ENCODE assay signal across 17 cellular contexts in genomic region chr9:116566677-116567488, GRCh38.
DNase-seq lines count a peak whose midpoint lies in the region; ATAC-seq, FAIRE-seq and TF ChIP-seq lines count a peak whose summit lies in the region.
"Had no signal": no experiment of that assay in that cellular context is flagged by ENCODE, and none has a peak within 500 bp of the region (broad histone marks: within the 10 kb centered on the region; RNA-seq: fewer than 3 reads in every experiment).

No MANE protein-coding gene starts in this region.

- H3K27ac ChIP-seq in A549: peak overlapping the region; percentile 93 to 99
- H3K27ac ChIP-seq in kidney (ENCODE audit: low read depth in 2 of 2, low read length in 2 of 2): peak overlapping the region; percentile 74 to 83
- no peak overlapping the region for H3K27ac ChIP-seq in ovary

- H3K9me3 ChIP-seq in A549: no peaks in the 10 kb centered on the region
- H3K9me3 ChIP-seq in kidney (ENCODE audit: control insufficient read depth in 1 of 2, low read length in 2 of 2): no peaks in the 10 kb centered on the region
- H3K9me3 ChIP-seq in ovary: no peaks in the 10 kb centered on the region

- no peaks in the 10 kb centered on the region for H3K9me3 Mint-ChIP-seq in HFFc6

- TF ChIP-seq CTCF in A549 (IDR thresholded peaks at IDR 0.05) (no peak), HFFc6 (IDR thresholded peaks at IDR 0.05) (no peak), bronchial epithelial cell (IDR thresholded peaks at IDR 0.05; ENCODE audit: insufficient read depth, low read length, severe bottlenecking) (no peak), kidney (IDR thresholded peaks at IDR 0.05; ENCODE audit: borderline replicate concordance, extremely low read depth, insufficient read depth) (no peak), ovary (IDR thresholded peaks at IDR 0.05) (no peak)

- H3K4me1 ChIP-seq in A549: peaks cover 65% of the 10 kb centered on the region
- H3K4me1 ChIP-seq in kidney (ENCODE audit: control insufficient read depth in 1 of 2, insufficient read depth in 1 of 2, low read depth in 1 of 2, low read length in 2 of 2): peaks cover 14 to 20% of the 10 kb centered on the region in 2 donors
- no peaks in the 10 kb centered on the region for H3K4me1 ChIP-seq in ovary (ENCODE audit: insufficient read depth)

- WGBS in A549 (ENCODE audit: missing lambda C conversion rate): 13% methylated on average over 5 of the region's 5 CpGs
- WGBS in ovary, 3 donors: 63 to 67% (median 63%) methylated on average over 5 of the region's 5 CpGs

- H3K4me2 ChIP-seq in A549: peak overlapping the region; percentile 75

- H3K4me3 Mint-ChIP-seq in HFFc6: no peak overlapping the region

- peak; percentile 61 to 93 for DNase-seq in A549 (ENCODE audit: low read depth in 1 of 2, low spot score in 1 of 2)
- no peak for DNase-seq in HFFc6
- peak; percentile 60 for DNase-seq in bronchial epithelial cell (ENCODE audit: low read depth)
- DNase-seq in kidney: no peak
- no peak for DNase-seq in DMS 273 treated with DMSO at 0.1 percent for 48 hours (lab: John Stamatoyannopoulos, UW)
- DNase-seq in NK-92 treated with Interleukin-12 subunit alpha and Interleukin-12 subunit beta, amount 100 ng/mL, for 24 hours (lab: John Stamatoyannopoulos, UW): no peak
- no peak for DNase-seq in ovary
- DNase-seq: activated naive CD4-positive, alpha-beta T cell; cerebellar nuclear complex; DND-41; NCI-H1092 treated with DMSO at 0.1 percent for 48 hours; NCI-H510A; posterior cingulate gyrus; SHP77 treated with DMSO at 0.1 percent for 48 hours had no signal

- POLR2A ChIA-PET in A549 (lab: Yijun Ruan, JAX): no interaction called here

- ATAC-seq in A549 (peak; percentile 58 to 86), GM21381 (IDR thresholded peaks at IDR 0.05; ENCODE audit: unreplicated experiment) (no peak)

- H3K36me3 Mint-ChIP-seq in HFFc6 (ENCODE audit: low read depth): no peaks in the 10 kb centered on the region

- no peaks in the 10 kb centered on the region for H3K27me3 ChIP-seq in bronchial epithelial cell (ENCODE audit: control insufficient read depth, insufficient read depth, low read length)
- no peaks in the 10 kb centered on the region for H3K27me3 ChIP-seq in ovary

- intact Hi-C loops in kidney (cut with DNase I) (no loop called here), ovary (cut with DNase I) (no loop called here)

- peaks cover 19% of the 10 kb centered on the region for H3K4me1 Mint-ChIP-seq in HFFc6 (ENCODE audit: low read depth)

- CTCF ChIA-PET in A549 (lab: Yijun Ruan, JAX): interaction anchor here (1.0 to 2.1 kb wide), 4 partner anchors 75 to 975 kb away, joined by 3 to 6 read pairs (median 4); no protein-coding TSS in a partner anchor

- H3K4me3 ChIP-seq in A549 (peak overlapping the region; percentile 22; the same call in 2 of the 3 replicates), bronchial epithelial cell (ENCODE audit: low read depth, low read length) (no peak overlapping the region), kidney (ENCODE audit: low read length in 2 of 2) (peak overlapping the region in 1 of 2 donors; percentile 0), ovary (no peak overlapping the region)

- peak in 1 of 2 experiments; percentile 75; a peak in 2 of 5 replicates for TF ChIP-seq EP300 in A549 (IDR thresholded peaks at IDR 0.05)
- TF ChIP-seq EP300 in ovary (IDR thresholded peaks at IDR 0.05): no peak

- H3K9ac ChIP-seq in kidney (ENCODE audit: low read length in 2 of 2): no peak overlapping the region

- peak overlapping the region; percentile 44; the same call in 1 of the 2 replicates for H3K27ac Mint-ChIP-seq in HFFc6

- FAIRE-seq in A549 (lab: Jason Lieb, UNC): peak; percentile 99
- FAIRE-seq in bronchial epithelial cell (lab: Jason Lieb, UNC): no peak
- peak; percentile 32 for FAIRE-seq in kidney (lab: Jason Lieb, UNC)
- FAIRE-seq: GM12892, TTC549 had no signal

- peak; percentile 13 to 44; a peak in 4 of 5 replicates for TF ChIP-seq RAD21 in A549 (conservative IDR thresholded peaks at IDR 0.05 in 1 of 2, IDR thresholded peaks at IDR 0.05 in 1 of 2)

- H3K27me3 Mint-ChIP-seq in HFFc6 (ENCODE audit: insufficient read depth): no peaks in the 10 kb centered on the region

- TF ChIP-seq POLR2A in A549 (IDR thresholded peaks at IDR 0.05; ENCODE audit: low read length) (no peak), ovary (IDR thresholded peaks at IDR 0.05) (no peak)

- H3K36me3 ChIP-seq in bronchial epithelial cell (ENCODE audit: control insufficient read depth, insufficient read depth, low read length): no peaks in the 10 kb centered on the region
- no peaks in the 10 kb centered on the region for H3K36me3 ChIP-seq in kidney (ENCODE audit: control insufficient read depth in 1 of 2, insufficient read depth in 2 of 2, low read length in 2 of 2)
- no peaks in the 10 kb centered on the region for H3K36me3 ChIP-seq in ovary

TF ChIP-seq in A549, 52 proteins besides CTCF, POLR2A, EP300 and RAD21:
- no peak for TF ChIP-seq ZSCAN20 (CRISPR knock-in tag; IDR thresholded peaks at IDR 0.05)
- 0 out of 2 replicates have a peak, but pooled peaks have one; percentile 13 for TF ChIP-seq MAZ (IDR thresholded peaks at IDR 0.05; ENCODE audit: borderline replicate concordance, low read depth, low read length)
- TF ChIP-seq MAX (IDR thresholded peaks at IDR 0.05): peak; percentile 51
- TF ChIP-seq HOXB13 (CRISPR knock-in tag; IDR thresholded peaks at IDR 0.05; ENCODE audit: low read depth): peak; percentile 46; the same call in 1 of the 2 replicates
- no peak for TF ChIP-seq NR3C1 (IDR thresholded peaks at IDR 0.05)
- 0 out of 2 replicates have a peak, but pooled peaks have one; percentile 11 for TF ChIP-seq E2F6 (IDR thresholded peaks at IDR 0.05; ENCODE audit: borderline replicate concordance, low read depth)
- TF ChIP-seq POLR2AphosphoS2 (conservative IDR thresholded peaks at IDR 0.05; ENCODE audit: low read length): no peak
- peak; percentile 94 for TF ChIP-seq MAFK (IDR thresholded peaks at IDR 0.05; ENCODE audit: partially characterized antibody)
- no peak for TF ChIP-seq HDAC2 (IDR thresholded peaks at IDR 0.05)
- TF ChIP-seq CHD4 (IDR thresholded peaks at IDR 0.05; ENCODE audit: borderline replicate concordance): no peak
- peak; percentile 87 for TF ChIP-seq USF2 (IDR thresholded peaks at IDR 0.05)
- 0 out of 2 replicates have a peak, but pooled peaks have one; percentile 22 for TF ChIP-seq EHF (CRISPR knock-in tag; IDR thresholded peaks at IDR 0.05)
- no peak for TF ChIP-seq BHLHE40 (IDR thresholded peaks at IDR 0.05; ENCODE audit: low read depth, low read length)
- peak; percentile 50 to 83; a peak in 4 of 5 replicates for TF ChIP-seq JUN (IDR thresholded peaks at IDR 0.05)
- TF ChIP-seq RCOR1 (IDR thresholded peaks at IDR 0.05; ENCODE audit: low read depth, low read length): no peak
- TF ChIP-seq CEBPB (IDR thresholded peaks at IDR 0.05): peak in 1 of 2 experiments; percentile 45; a peak in 1 of 4 replicates
- TF ChIP-seq SMC3 (IDR thresholded peaks at IDR 0.05): peak; percentile 41
- TF ChIP-seq GATA3 (IDR thresholded peaks at IDR 0.05; ENCODE audit: borderline replicate concordance): peak; percentile 29
- TF ChIP-seq HOXB5 (CRISPR knock-in tag; IDR thresholded peaks at IDR 0.05): peak; percentile 77; the same call in 1 of the 2 replicates
- TF ChIP-seq CBX2 (IDR thresholded peaks at IDR 0.05; ENCODE audit: borderline replicate concordance, low read depth): no peak
- TF ChIP-seq PHF8 (IDR thresholded peaks at IDR 0.05; ENCODE audit: borderline replicate concordance, low read depth): no peak
- no peak for TF ChIP-seq EHMT2 (IDR thresholded peaks at IDR 0.05; ENCODE audit: low read depth)
- TF ChIP-seq NFE2L2 (conservative IDR thresholded peaks at IDR 0.05; ENCODE audit: low read length): peak; percentile 77
- TF ChIP-seq ZNF302 (CRISPR knock-in tag; IDR thresholded peaks at IDR 0.05): peak; percentile 57; the same call in 1 of the 2 replicates
- TF ChIP-seq ESRRA (IDR thresholded peaks at IDR 0.05; ENCODE audit: borderline replicate concordance, low read length): no peak
- TF ChIP-seq ATOH8 (CRISPR knock-in tag; IDR thresholded peaks at IDR 0.05; ENCODE audit: low read depth): peak; percentile 36; the same call in 1 of the 2 replicates
- no peak; the same call in 1 of the 2 replicates for TF ChIP-seq JUNB (IDR thresholded peaks at IDR 0.05)

Comparison
In these comparisons a context has a peak if more than half of its experiments do, and no peak if none do; other contexts are left out.
1. DNase-seq: peak in A549 (2 of 2) and bronchial epithelial cell (single experiment); none in HFFc6 (single experiment), kidney (single experiment), DMS 273 treated with DMSO at 0.1 percent for 48 hours (single experiment), NK-92 treated with Interleukin-12 subunit alpha and Interleukin-12 subunit beta, amount 100 ng/mL, for 24 hours (single experiment) and ovary (0 of 5).
2. H3K27ac ChIP-seq: peak in A549 (2 of 2) and kidney (2 of 2); none in ovary (0 of 2).